ENCODE assay signal across 8 cellular contexts in genomic region chr10:9315292-9315691, GRCh38.
"Had no signal": no experiment of that assay in that cellular context is flagged by ENCODE, and none has a peak within 500 bp of the region (broad histone marks: within the 10 kb centered on the region; RNA-seq: fewer than 3 reads in every experiment).

No MANE protein-coding gene starts in this region.

- H3K4me2 ChIP-seq: GM23338, KMS-11 had no signal

- H3K27ac Mint-ChIP-seq: GM23338, IgD-negative memory B cell had no signal

- H3K4me3 ChIP-seq: GM23338, HAP-1 had no signal

- H3K36me3 Mint-ChIP-seq: IgD-negative memory B cell had no signal

- H3K4me3 Mint-ChIP-seq: GM23338, IgD-negative memory B cell had no signal

- H3K9me3 Mint-ChIP-seq: GM23338, IgD-negative memory B cell had no signal

- H3K4me1 Mint-ChIP-seq: IgD-negative memory B cell had no signal

- H3K27ac ChIP-seq: HL-60, KMS-11 had no signal

- ATAC-seq: GM23338, HCT116, HepG2 had no signal

- H3K36me3 ChIP-seq: HAP-1 had no signal

- DNase-seq: KBM-7 had no signal

- H3K4me1 ChIP-seq: HAP-1 had no signal

- H3K9me3 ChIP-seq: HAP-1 had no signal

- H3K9ac ChIP-seq: KMS-11 had no signal

- H2AFZ ChIP-seq: GM23338 had no signal

- H3K27me3 Mint-ChIP-seq: IgD-negative memory B cell had no signal
